ENCODE assay signal across 22 cellular contexts in genomic region chr9:123658792-123659191, GRCh38.
DNase-seq lines count a peak whose midpoint lies in the region; ATAC-seq and TF ChIP-seq lines count a peak whose summit lies in the region.
"Had no signal": no experiment of that assay in that cellular context is flagged by ENCODE, and none has a peak within 500 bp of the region (broad histone marks: within the 10 kb centered on the region; RNA-seq: fewer than 3 reads in every experiment).

No MANE protein-coding gene starts in this region.

- no peaks in the 10 kb centered on the region for H3K4me1 Mint-ChIP-seq in CD4-positive, alpha-beta memory T cell
- H3K4me1 Mint-ChIP-seq: natural killer cell had no signal

- H3K9me3 Mint-ChIP-seq in CD4-positive, alpha-beta memory T cell: peaks cover 0 to 21% (median 19%) of the 10 kb centered on the region in 8 donors

- peak; percentile 86 for DNase-seq in GF-D8 (lab: John Stamatoyannopoulos, UW)
- DNase-seq in GM20000 (ENCODE audit: low spot score): peak; percentile 23
- DNase-seq in NCI-H69 (lab: John Stamatoyannopoulos, UW): peak; percentile 60
- DNase-seq in fibroblast of pulmonary artery (ENCODE audit: low read depth): peak; percentile 20
- no peak for DNase-seq in NCI-H2196 treated with DMSO at 0.1 percent for 48 hours (lab: John Stamatoyannopoulos, UW; ENCODE audit: unreplicated experiment)
- DNase-seq in C1 segment of cervical spinal cord (lab: John Stamatoyannopoulos, UW): no peak
- no peak for DNase-seq in CD4-positive, alpha-beta memory T cell
- DNase-seq: activated CD8-positive, alpha-beta memory T cell treated with anti-CD3 and anti-CD28 coated beads for 24 hours; activated effector memory CD4-positive, alpha-beta T cell treated with anti-CD3 and anti-CD28 coated beads, Interleukin-2, amount 50 U/mL, for 16 hours; BE2C; cortex of kidney; natural killer cell; NCI-H1092; NCI-H524 treated with DMSO at 0.1 percent for 48 hours; stimulated activated CD4-positive, alpha-beta T cell treated with anti-CD3 and anti-CD28 coated beads, Interleukin-1b, Interleukin-23, amount 100 ng/mL, for 48 hours; stimulated activated CD8-positive, alpha-beta memory T cell treated with anti-CD3 and anti-CD28 coated beads, Interleukin-4, amount 100 ng/mL, for 48 hours; T1000; uterus had no signal

- H3K36me3 Mint-ChIP-seq in CD4-positive, alpha-beta memory T cell: peaks cover 34 to 49% of the 10 kb centered on the region in 2 donors

- no peak overlapping the region for H3K27ac Mint-ChIP-seq in CD4-positive, alpha-beta memory T cell
- H3K27ac Mint-ChIP-seq: natural killer cell had no signal

- POLR2A ChIA-PET in CD4-positive, alpha-beta memory T cell (lab: Charles Lee; ENCODE audit: partially characterized antibody): no interaction called here

- TF ChIP-seq CTCF in GM20000 (IDR thresholded peaks at IDR 0.05; ENCODE audit: extremely low read depth, missing control alignments) (no peak), fibroblast of pulmonary artery (IDR thresholded peaks at IDR 0.05; ENCODE audit: low read length, missing control alignments) (no peak)

- H3K4me3 ChIP-seq in fibroblast of pulmonary artery (replicated peaks; ENCODE audit: low read depth, low read length): no peak overlapping the region
- H3K4me3 ChIP-seq in CD4-positive, alpha-beta memory T cell (ENCODE audit: low read length in 2 of 2): no peak overlapping the region
- H3K4me3 ChIP-seq: hepatocyte, uterus had no signal

- intact Hi-C loops in CD4-positive, alpha-beta memory T cell (cut with micrococcal nuclease): no loop called here

- H3K27me3 ChIP-seq in CD4-positive, alpha-beta memory T cell (ENCODE audit: insufficient read depth, low read length): no peaks in the 10 kb centered on the region
- H3K27me3 ChIP-seq: BE2C, uterus had no signal

- H3K27me3 Mint-ChIP-seq in CD4-positive, alpha-beta memory T cell: no peaks in the 10 kb centered on the region

- H3K4me3 Mint-ChIP-seq in CD4-positive, alpha-beta memory T cell: no peak overlapping the region
- H3K4me3 Mint-ChIP-seq: natural killer cell had no signal

- CTCF ChIA-PET in CD4-positive, alpha-beta memory T cell (lab: Charles Lee; ENCODE audit: partially characterized antibody): no interaction called here

- no peaks in the 10 kb centered on the region for H3K36me3 ChIP-seq in CD4-positive, alpha-beta memory T cell (ENCODE audit: insufficient read depth, low read length)
- H3K36me3 ChIP-seq: BE2C, uterus had no signal

- ATAC-seq in HG02763 (IDR thresholded peaks at IDR 0.05; ENCODE audit: unreplicated experiment): no peak
- ATAC-seq: HCT116, left lobe of liver, natural killer cell had no signal

- no peak overlapping the region for H3K27ac ChIP-seq in CD4-positive, alpha-beta memory T cell (ENCODE audit: low read depth, low read length)
- H3K27ac ChIP-seq: hepatocyte, uterus had no signal

- H3K4me1 ChIP-seq in CD4-positive, alpha-beta memory T cell (ENCODE audit: insufficient read depth, low read length): no peaks in the 10 kb centered on the region
- H3K4me1 ChIP-seq: uterus had no signal

- no peaks in the 10 kb centered on the region for H3K9me3 ChIP-seq in CD4-positive, alpha-beta memory T cell (ENCODE audit: control insufficient read depth in 1 of 2, low read length in 2 of 2)
- H3K9me3 ChIP-seq: BE2C, uterus had no signal

Comparison
In these comparisons a context has a peak if more than half of its experiments do, and no peak if none do; other contexts are left out.
1. DNase-seq: peak in GF-D8 (single experiment), GM20000 (single experiment), NCI-H69 (single experiment) and fibroblast of pulmonary artery (single experiment); none in NCI-H2196 treated with DMSO at 0.1 percent for 48 hours (single experiment), C1 segment of cervical spinal cord (0 of 14) and CD4-positive, alpha-beta memory T cell (0 of 5).